8 cellular contexts compared by ENCODE assay signal in the genomic region with DNA sequence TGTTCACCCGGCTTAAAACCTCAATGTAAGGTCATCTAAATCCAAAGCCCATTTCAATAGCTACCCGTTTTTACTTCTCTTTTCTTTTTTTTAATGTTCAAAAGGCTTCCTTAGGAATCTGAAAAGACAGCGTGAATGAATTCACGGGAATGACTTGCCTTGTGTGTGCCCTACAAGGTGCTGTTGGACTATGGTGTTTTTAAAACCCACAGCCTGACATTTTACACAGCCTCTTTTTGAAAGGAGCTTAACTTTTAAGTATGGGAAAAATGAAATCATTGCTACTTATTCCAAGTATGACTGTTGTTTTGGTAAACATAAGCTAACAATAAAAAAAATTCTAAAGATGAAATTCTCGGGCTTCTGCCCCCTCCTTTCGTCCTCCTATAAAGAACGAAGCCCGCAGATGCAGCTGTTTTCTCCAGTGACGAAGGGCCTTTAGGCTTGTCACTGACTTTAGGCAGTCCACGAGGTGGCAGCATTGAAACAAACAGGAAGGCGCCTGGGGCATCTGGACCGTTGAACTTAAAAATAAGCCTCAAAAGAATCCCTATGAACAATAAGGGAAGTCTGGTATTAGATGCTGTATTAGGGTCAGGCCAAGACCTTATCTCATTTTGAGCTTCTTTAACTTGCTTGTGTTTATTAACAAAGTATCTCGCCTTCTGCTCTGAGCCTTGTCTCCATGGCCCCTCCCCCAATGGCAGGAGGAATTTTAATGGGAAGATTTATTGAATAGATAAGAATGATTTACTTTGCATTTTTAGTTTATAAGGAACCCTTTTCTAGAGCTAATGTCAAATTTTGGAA.
DNase-seq lines count a peak whose midpoint lies in the region; ATAC-seq, FAIRE-seq and TF ChIP-seq lines count a peak whose summit lies in the region.

No MANE protein-coding gene starts in this region.

- peak; percentile 57 to 64 for TF ChIP-seq RAD21 in K562 (CRISPR knock-in tag; conservative IDR thresholded peaks at IDR 0.05 in 1 of 2, IDR thresholded peaks at IDR 0.05 in 1 of 2)

- no peak overlapping the region for H3K9ac ChIP-seq in K562 (ENCODE audit: insufficient read depth in 1 of 2, low read depth in 2 of 2, low read length in 2 of 2)
- H3K9ac ChIP-seq in smooth muscle cell (ENCODE audit: low read depth) = peak overlapping the region; percentile 1

- TF ChIP-seq POLR2A in K562 (conservative IDR thresholded peaks at IDR 0.05) = no peak

- 1% methylated on average over 13 of the region's 13 CpGs for WGBS in K562 (ENCODE audit: insufficient coverage, low coverage, missing lambda C conversion rate)
- WGBS in smooth muscle cell (ENCODE audit: low lambda C conversion rate) = 22% methylated on average over 13 of the region's 13 CpGs

- in situ Hi-C loops in K562 (cut with MboI) = no loop called here

- ATAC-seq in K562 (peak; percentile 96), HG03280 (IDR thresholded peaks at IDR 0.05; ENCODE audit: unreplicated experiment) (no peak)

- no peaks in the 10 kb centered on the region for H3K79me2 ChIP-seq in K562 (ENCODE audit: control insufficient read depth, insufficient read depth, low read length)
- H3K79me2 ChIP-seq in smooth muscle cell (ENCODE audit: low read depth) = no peaks in the 10 kb centered on the region

- DNase-seq in GM04504 (ENCODE audit: low read depth) (peak; percentile 80), HFF-Myc (ENCODE audit: extremely low read depth, low read depth) (peak; percentile 69), NCI-H1417 (lab: John Stamatoyannopoulos, UW) (peak; percentile 47 to 84 (median 70)), K562 (ENCODE audit: extremely low read depth in 1 of 4, low spot score in 3 of 4) (peak; percentile 55 to 66 (median 56)), iPS DF 4.7 (ENCODE audit: extremely low read depth, low spot score) (peak; percentile 51), smooth muscle cell (lab: John Stamatoyannopoulos, UW; ENCODE audit: unreplicated experiment) (peak; percentile 14)

- peaks cover 28% of the 10 kb centered on the region for H3F3A ChIP-seq in smooth muscle cell (ENCODE audit: low read depth)

- H3K9me3 ChIP-seq in K562 (replicated peaks; ENCODE audit: control insufficient read depth, insufficient read depth, low read depth, low read length) (no peaks in the 10 kb centered on the region), smooth muscle cell (replicated peaks; ENCODE audit: low read depth) (no peaks in the 10 kb centered on the region)

- FAIRE-seq in TTC549 (lab: Jason Lieb, UNC) (peak; percentile 67), K562 (lab: Jason Lieb, UNC) (peak; percentile 86)

- H2AFZ ChIP-seq in K562 (ENCODE audit: low read depth, low read length) (no peak overlapping the region), smooth muscle cell (ENCODE audit: low read depth) (no peak overlapping the region)

- H3K4me2 ChIP-seq in K562 (ENCODE audit: insufficient read depth, low read length) (no peak overlapping the region), smooth muscle cell (peak overlapping the region; percentile 62)

- CTCF ChIA-PET in K562 (lab: Yijun Ruan, JAX; ENCODE audit: low intra/inter-chr PET ratio) = interaction anchor here (1.5 kb wide), 1 partner anchor 1444 kb away, joined by 3 read pairs; no protein-coding TSS in a partner anchor

- BruUV-seq in K562 (replicated peaks; lab: Mats Ljungman, UMichigan) = no TSS peak

- no peaks in the 10 kb centered on the region for H3K36me3 ChIP-seq in K562 (ENCODE audit: control insufficient read depth, insufficient read depth, low read length)
- H3K36me3 ChIP-seq in smooth muscle cell (ENCODE audit: low read depth) = no peaks in the 10 kb centered on the region

- H3K4me1 ChIP-seq in K562 (replicated peaks in 1 of 2; ENCODE audit: control insufficient read depth in 2 of 2, insufficient read depth in 2 of 2, low read length in 2 of 2) (no peaks in the 10 kb centered on the region), smooth muscle cell (ENCODE audit: low read depth) (peaks cover 11% of the 10 kb centered on the region)

- no peaks in the 10 kb centered on the region for H3K9me1 ChIP-seq in K562 (ENCODE audit: control insufficient read depth, insufficient read depth, low read length)

- H3K27ac ChIP-seq in K562 (ENCODE audit: extremely low read depth, low read depth, low read length) (no peak overlapping the region), smooth muscle cell (ENCODE audit: low read depth) (peak overlapping the region; percentile 77)

- no peak overlapping the region for H3K4me3 ChIP-seq in HFF-Myc (replicated peaks; ENCODE audit: low read depth, low read length)
- H3K4me3 ChIP-seq in K562 = no peak overlapping the region
- no peak overlapping the region for H3K4me3 ChIP-seq in smooth muscle cell

- TF ChIP-seq EP300 in K562 (IDR thresholded peaks at IDR 0.05; ENCODE audit: low read length) = no peak

- POLR2A ChIA-PET in K562 (lab: Yijun Ruan, JAX) = interaction anchor here (0.5 to 0.6 kb wide), 3 partner anchors 287 to 1567 kb away, joined by 3 read pairs; no protein-coding TSS in a partner anchor

- H3K27me3 ChIP-seq in K562 (ENCODE audit: control insufficient read depth in 2 of 2, insufficient read depth in 2 of 2, low read length in 2 of 2) (peaks cover 5 to 8% of the 10 kb centered on the region in 2 experiments; a peak in 2 of 5 replicates), smooth muscle cell (ENCODE audit: low read depth) (no peaks in the 10 kb centered on the region)

- TF ChIP-seq CTCF in HFF-Myc (IDR thresholded peaks at IDR 0.05; ENCODE audit: low read depth, low read length, missing control alignments) (peak; percentile 80), K562 (IDR thresholded peaks at IDR 0.05 in 2 of 3, conservative IDR thresholded peaks at IDR 0.05 in 1 of 3; ENCODE audit: insufficient read depth in 2 of 3, low read depth in 1 of 3, low read length in 3 of 3) (peak; percentile 61 to 62 (median 61)), smooth muscle cell (IDR thresholded peaks at IDR 0.05; ENCODE audit: borderline replicate concordance, insufficient read depth, poor library complexity, severe bottlenecking) (peak; percentile 84)

- H4K20me1 ChIP-seq in K562 (replicated peaks; ENCODE audit: control insufficient read depth, insufficient read depth, low read length) (no peaks in the 10 kb centered on the region), smooth muscle cell (ENCODE audit: low read depth) (no peaks in the 10 kb centered on the region)

- intact Hi-C loops in K562 (cut with micrococcal nuclease) = loop anchor here (10.0 kb wide), 1 partner anchor 1442 kb away; no protein-coding TSS in a partner anchor

TF ChIP-seq in K562, 482 proteins besides CTCF, POLR2A, EP300 and RAD21:
- peak; percentile 49 for TF ChIP-seq SMC3 (conservative IDR thresholded peaks at IDR 0.05; ENCODE audit: insufficient read depth, low read depth, low read length)
- 0 out of 2 replicates have a peak, but pooled peaks have one; percentile 14 for TF ChIP-seq CTBP1 (IDR thresholded peaks at IDR 0.05; ENCODE audit: borderline replicate concordance)
- 0 out of 2 replicates have a peak, but pooled peaks have one; percentile 27 for TF ChIP-seq MYBL2 (IDR thresholded peaks at IDR 0.05; ENCODE audit: low read depth)
- no peak for TF ChIP-seq MYBL2 (CRISPR knock-in tag; IDR thresholded peaks at IDR 0.05; ENCODE audit: borderline replicate concordance)
- TF ChIP-seq, protein P1, sequence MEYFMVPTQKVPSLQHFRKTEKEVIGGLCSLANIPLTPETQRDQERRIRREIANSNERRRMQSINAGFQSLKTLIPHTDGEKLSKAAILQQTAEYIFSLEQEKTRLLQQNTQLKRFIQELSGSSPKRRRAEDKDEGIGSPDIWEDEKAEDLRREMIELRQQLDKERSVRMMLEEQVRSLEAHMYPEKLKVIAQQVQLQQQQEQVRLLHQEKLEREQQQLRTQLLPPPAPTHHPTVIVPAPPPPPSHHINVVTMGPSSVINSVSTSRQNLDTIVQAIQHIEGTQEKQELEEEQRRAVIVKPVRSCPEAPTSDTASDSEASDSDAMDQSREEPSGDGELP (CRISPR knock-in tag; IDR thresholded peaks at IDR 0.05; ENCODE audit: borderline replicate concordance) = 0 out of 2 replicates have a peak, but pooled peaks have one; percentile 20
- no peak for TF ChIP-seq FUS (optimal IDR thresholded peaks at IDR 0.05; ENCODE audit: low read depth, low read length)
- no peak for TF ChIP-seq RBBP5 (IDR thresholded peaks at IDR 0.05; ENCODE audit: borderline replicate concordance, insufficient read depth, low read length, poor library complexity, severe bottlenecking)
- TF ChIP-seq TBP (optimal IDR thresholded peaks at IDR 0.05; ENCODE audit: low read depth, low read length) = no peak
- TF ChIP-seq SPI1 (IDR thresholded peaks at IDR 0.05; ENCODE audit: borderline replicate concordance, low read depth, low read length) = 0 out of 2 replicates have a peak, but pooled peaks have one; percentile 4
- no peak for TF ChIP-seq FOXJ2 (tag; IDR thresholded peaks at IDR 0.05)
- TF ChIP-seq ZNF232 (CRISPR knock-in tag; IDR thresholded peaks at IDR 0.05) = no peak
- no peak for TF ChIP-seq CBFA2T2 (conservative IDR thresholded peaks at IDR 0.05)
- TF ChIP-seq BDP1 (IDR thresholded peaks at IDR 0.05; ENCODE audit: insufficient read depth, insufficient read length) = no peak
- peak; percentile 49; the same call in 1 of the 2 replicates for TF ChIP-seq CREM (IDR thresholded peaks at IDR 0.05; ENCODE audit: low read depth)
- no peak for TF ChIP-seq BACH1 (tag; IDR thresholded peaks at IDR 0.05)
- TF ChIP-seq FOXP4 (CRISPR knock-in tag; IDR thresholded peaks at IDR 0.05; ENCODE audit: borderline replicate concordance) = no peak

Comparison
In these comparisons a context has a peak if more than half of its experiments do, and no peak if none do; other contexts are left out.
1. DNase-seq: peak in every context shown above with its lines; median percentile 80 in GM04504; 70 in NCI-H1417; 69 in HFF-Myc; 56 in K562; 51 in iPS DF 4.7; 14 in smooth muscle cell.